ENCODE assay signal across 11 cellular contexts in the genomic region with DNA sequence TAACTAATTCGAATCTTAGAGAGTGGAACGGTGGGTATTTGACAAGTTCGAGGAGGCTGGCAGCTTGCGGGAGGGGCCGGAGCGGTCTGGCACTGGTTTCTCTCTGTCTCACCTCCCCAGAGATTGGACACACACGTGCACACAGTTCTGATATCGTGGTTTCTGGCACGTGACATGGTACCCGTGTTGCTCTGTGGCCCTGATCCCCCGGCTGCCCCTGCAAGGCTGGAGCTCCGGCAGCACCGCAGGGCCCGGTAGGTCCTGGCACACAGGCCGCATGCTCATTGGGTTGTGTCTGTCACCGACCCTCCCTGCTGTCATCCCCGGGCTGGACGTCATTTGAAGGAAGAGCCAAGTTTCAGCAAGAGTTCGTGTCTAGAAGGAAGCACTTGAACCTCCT.
DNase-seq lines count a peak whose midpoint lies in the region; ATAC-seq and TF ChIP-seq lines count a peak whose summit lies in the region.
"Had no signal": no experiment of that assay in that cellular context is flagged by ENCODE, and none has a peak within 500 bp of the region (broad histone marks: within the 10 kb centered on the region; RNA-seq: fewer than 3 reads in every experiment).

No MANE protein-coding gene starts in this region.

- POLR2A ChIA-PET in naive thymus-derived CD8-positive, alpha-beta T cell (lab: Charles Lee), result interaction anchor here (0.7 to 2.3 kb wide), 7 partner anchors 13 to 666 kb away, joined by 3 to 19 read pairs (median 5); no protein-coding TSS in a partner anchor

- H3K27ac Mint-ChIP-seq in activated naive CD8-positive, alpha-beta T cell treated with anti-CD3 and anti-CD28 coated beads for 36 hours, result peak overlapping the region; percentile 49
- H3K27ac Mint-ChIP-seq in naive thymus-derived CD8-positive, alpha-beta T cell, result peak overlapping the region; percentile 65 to 95 (median 84)

- H3K4me3 Mint-ChIP-seq in activated naive CD8-positive, alpha-beta T cell treated with anti-CD3 and anti-CD28 coated beads for 36 hours, result no peak overlapping the region
- peak overlapping the region in 2 of 10 donors; percentile 24 to 54 for H3K4me3 Mint-ChIP-seq in naive thymus-derived CD8-positive, alpha-beta T cell

- no peaks in the 10 kb centered on the region for H3K9me3 Mint-ChIP-seq in activated naive CD8-positive, alpha-beta T cell treated with anti-CD3 and anti-CD28 coated beads for 36 hours
- H3K9me3 Mint-ChIP-seq in naive thymus-derived CD8-positive, alpha-beta T cell, result no peaks in the 10 kb centered on the region

- no peak for DNase-seq in activated naive CD8-positive, alpha-beta T cell treated with anti-CD3 and anti-CD28 coated beads for 36 hours
- DNase-seq in naive thymus-derived CD8-positive, alpha-beta T cell, result no peak
- no peak for DNase-seq in activated CD4-positive, alpha-beta T cell treated with anti-CD3 and anti-CD28 coated beads, Interleukin-2, amount 50 U/mL, for 48 hours
- DNase-seq: DMS79, hippocampal formation, NCI-H1930 had no signal

- TF ChIP-seq CTCF in GM12875 (IDR thresholded peaks at IDR 0.05; ENCODE audit: borderline replicate concordance, insufficient read depth, low read depth, low read length), result no peak

- peak overlapping the region; percentile 24 for H3K4me3 ChIP-seq in GM12875 (ENCODE audit: low read depth, low read length)
- H3K4me3 ChIP-seq: ascending aorta had no signal

- no peaks in the 10 kb centered on the region for H3K27me3 Mint-ChIP-seq in activated naive CD8-positive, alpha-beta T cell treated with anti-CD3 and anti-CD28 coated beads for 36 hours
- H3K27me3 Mint-ChIP-seq in naive thymus-derived CD8-positive, alpha-beta T cell, result no peaks in the 10 kb centered on the region

- ATAC-seq in HG02642 (IDR thresholded peaks at IDR 0.05; ENCODE audit: poor library complexity, unreplicated experiment), result peak; percentile 46
- ATAC-seq in naive thymus-derived CD8-positive, alpha-beta T cell, result no peak
- no peak for ATAC-seq in GM18517 (IDR thresholded peaks at IDR 0.05; ENCODE audit: unreplicated experiment)
- no peak for ATAC-seq in GM18858 (IDR thresholded peaks at IDR 0.05; ENCODE audit: unreplicated experiment)

- H3K36me3 Mint-ChIP-seq in activated naive CD8-positive, alpha-beta T cell treated with anti-CD3 and anti-CD28 coated beads for 36 hours, result peaks cover 20% of the 10 kb centered on the region
- H3K36me3 Mint-ChIP-seq in naive thymus-derived CD8-positive, alpha-beta T cell, result peaks cover 0 to 52% (median 2%) of the 10 kb centered on the region in 3 donors

- peaks cover 76% of the 10 kb centered on the region for H3K4me1 Mint-ChIP-seq in activated naive CD8-positive, alpha-beta T cell treated with anti-CD3 and anti-CD28 coated beads for 36 hours
- peaks cover 41 to 95% (median 91%) of the 10 kb centered on the region in 4 donors for H3K4me1 Mint-ChIP-seq in naive thymus-derived CD8-positive, alpha-beta T cell
